1 cellular context compared by ENCODE assay signal in the genomic region with DNA sequence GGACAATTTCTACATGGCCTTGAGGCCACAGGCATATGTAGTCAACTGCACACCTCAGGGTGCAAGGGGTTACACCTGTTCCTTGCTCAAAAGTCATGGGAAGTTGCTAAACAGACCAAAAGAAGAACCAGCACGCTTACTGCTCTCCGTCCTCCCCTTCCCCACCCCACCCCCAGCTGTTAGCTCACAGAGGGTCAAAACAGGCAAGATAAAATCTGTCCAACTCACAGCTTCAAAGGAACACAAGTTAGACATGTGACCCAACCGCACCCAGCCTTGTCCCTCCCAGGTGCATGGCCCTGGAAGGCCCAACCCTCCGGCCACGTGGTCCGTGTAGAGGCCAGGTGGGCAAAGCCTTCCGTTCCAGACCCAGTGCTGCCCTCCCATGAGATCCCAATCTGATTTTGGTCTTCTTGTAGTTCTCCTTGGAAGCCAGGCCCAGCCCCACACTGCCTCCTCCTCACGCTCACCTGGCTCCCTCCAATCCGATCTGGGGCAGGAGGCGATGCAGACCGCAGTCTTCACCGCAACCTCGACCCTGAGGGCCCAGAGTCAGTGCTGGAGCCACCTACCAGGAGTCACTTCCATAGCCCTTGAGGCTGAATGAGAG.
TF ChIP-seq lines count a peak whose summit lies in the region.

No MANE protein-coding gene starts in this region.

TF ChIP-seq in K562, 482 proteins besides CTCF, POLR2A, EP300 and RAD21 (continued from another document and continues in another):
- TF ChIP-seq, protein P1, sequence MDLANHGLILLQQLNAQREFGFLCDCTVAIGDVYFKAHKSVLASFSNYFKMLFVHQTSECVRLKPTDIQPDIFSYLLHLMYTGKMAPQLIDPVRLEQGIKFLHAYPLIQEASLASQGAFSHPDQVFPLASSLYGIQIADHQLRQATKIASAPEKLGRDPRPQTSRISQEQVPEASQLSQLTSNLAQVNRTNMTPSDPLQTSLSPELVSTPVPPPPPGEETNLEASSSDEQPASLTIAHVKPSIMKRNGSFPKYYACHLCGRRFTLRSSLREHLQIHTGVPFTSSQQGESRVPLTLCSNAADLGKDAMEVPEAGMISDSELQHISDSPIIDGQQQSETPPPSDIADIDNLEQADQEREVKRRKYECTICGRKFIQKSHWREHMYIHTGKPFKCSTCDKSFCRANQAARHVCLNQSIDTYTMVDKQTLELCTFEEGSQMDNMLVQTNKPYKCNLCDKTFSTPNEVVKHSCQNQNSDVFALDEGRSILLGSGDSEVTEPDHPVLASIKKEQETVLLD (IDR thresholded peaks at IDR 0.05) = peak; percentile 74
- TF ChIP-seq SMAD3 (CRISPR knock-in tag; conservative IDR thresholded peaks at IDR 0.05) = no peak
- TF ChIP-seq SMARCC2 (IDR thresholded peaks at IDR 0.05; ENCODE audit: low read depth) = no peak
- no peak for TF ChIP-seq DNMT1 (IDR thresholded peaks at IDR 0.05)
- peak; percentile 100 for TF ChIP-seq ZNF263 (CRISPR knock-in tag; IDR thresholded peaks at IDR 0.05; ENCODE audit: borderline replicate concordance)
- 0 out of 2 replicates have a peak, but pooled peaks have one; percentile 76 for TF ChIP-seq GATAD2A (IDR thresholded peaks at IDR 0.05)
- no peak for TF ChIP-seq XRCC3 (IDR thresholded peaks at IDR 0.05)
- TF ChIP-seq, protein P2, sequence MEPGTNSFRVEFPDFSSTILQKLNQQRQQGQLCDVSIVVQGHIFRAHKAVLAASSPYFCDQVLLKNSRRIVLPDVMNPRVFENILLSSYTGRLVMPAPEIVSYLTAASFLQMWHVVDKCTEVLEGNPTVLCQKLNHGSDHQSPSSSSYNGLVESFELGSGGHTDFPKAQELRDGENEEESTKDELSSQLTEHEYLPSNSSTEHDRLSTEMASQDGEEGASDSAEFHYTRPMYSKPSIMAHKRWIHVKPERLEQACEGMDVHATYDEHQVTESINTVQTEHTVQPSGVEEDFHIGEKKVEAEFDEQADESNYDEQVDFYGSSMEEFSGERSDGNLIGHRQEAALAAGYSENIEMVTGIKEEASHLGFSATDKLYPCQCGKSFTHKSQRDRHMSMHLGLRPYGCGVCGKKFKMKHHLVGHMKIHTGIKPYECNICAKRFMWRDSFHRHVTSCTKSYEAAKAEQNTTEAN (CRISPR knock-in tag; IDR thresholded peaks at IDR 0.05) = no peak
- TF ChIP-seq ARNT (IDR thresholded peaks at IDR 0.05) = no peak
- TF ChIP-seq, protein P3, sequence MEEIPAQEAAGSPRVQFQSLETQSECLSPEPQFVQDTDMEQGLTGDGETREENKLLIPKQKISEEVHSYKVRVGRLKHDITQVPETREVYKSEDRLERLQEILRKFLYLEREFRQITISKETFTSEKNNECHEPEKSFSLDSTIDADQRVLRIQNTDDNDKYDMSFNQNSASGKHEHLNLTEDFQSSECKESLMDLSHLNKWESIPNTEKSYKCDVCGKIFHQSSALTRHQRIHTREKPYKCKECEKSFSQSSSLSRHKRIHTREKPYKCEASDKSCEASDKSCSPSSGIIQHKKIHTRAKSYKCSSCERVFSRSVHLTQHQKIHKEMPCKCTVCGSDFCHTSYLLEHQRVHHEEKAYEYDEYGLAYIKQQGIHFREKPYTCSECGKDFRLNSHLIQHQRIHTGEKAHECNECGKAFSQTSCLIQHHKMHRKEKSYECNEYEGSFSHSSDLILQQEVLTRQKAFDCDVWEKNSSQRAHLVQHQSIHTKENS (CRISPR knock-in tag; IDR thresholded peaks at IDR 0.05) = no peak
- TF ChIP-seq SETDB1 (IDR thresholded peaks at IDR 0.05; ENCODE audit: low read length) = no peak
- TF ChIP-seq ZNF316 (IDR thresholded peaks at IDR 0.05) = no peak
- TF ChIP-seq, protein P4, sequence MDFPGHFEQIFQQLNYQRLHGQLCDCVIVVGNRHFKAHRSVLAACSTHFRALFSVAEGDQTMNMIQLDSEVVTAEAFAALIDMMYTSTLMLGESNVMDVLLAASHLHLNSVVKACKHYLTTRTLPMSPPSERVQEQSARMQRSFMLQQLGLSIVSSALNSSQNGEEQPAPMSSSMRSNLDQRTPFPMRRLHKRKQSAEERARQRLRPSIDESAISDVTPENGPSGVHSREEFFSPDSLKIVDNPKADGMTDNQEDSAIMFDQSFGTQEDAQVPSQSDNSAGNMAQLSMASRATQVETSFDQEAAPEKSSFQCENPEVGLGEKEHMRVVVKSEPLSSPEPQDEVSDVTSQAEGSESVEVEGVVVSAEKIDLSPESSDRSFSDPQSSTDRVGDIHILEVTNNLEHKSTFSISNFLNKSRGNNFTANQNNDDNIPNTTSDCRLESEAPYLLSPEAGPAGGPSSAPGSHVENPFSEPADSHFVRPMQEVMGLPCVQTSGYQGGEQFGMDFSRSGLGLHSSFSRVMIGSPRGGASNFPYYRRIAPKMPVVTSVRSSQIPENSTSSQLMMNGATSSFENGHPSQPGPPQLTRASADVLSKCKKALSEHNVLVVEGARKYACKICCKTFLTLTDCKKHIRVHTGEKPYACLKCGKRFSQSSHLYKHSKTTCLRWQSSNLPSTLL (IDR thresholded peaks at IDR 0.05) = no peak
- TF ChIP-seq C11orf30 (IDR thresholded peaks at IDR 0.05; ENCODE audit: low read depth) = no peak
- no peak for TF ChIP-seq GABPA (tag; conservative IDR thresholded peaks at IDR 0.05; ENCODE audit: low read depth)
- peak; percentile 78 for TF ChIP-seq E2F3 (CRISPR knock-in tag; IDR thresholded peaks at IDR 0.05)
- peak; percentile 65; the same call in 1 of the 2 replicates for TF ChIP-seq ADNP (tag; IDR thresholded peaks at IDR 0.05)
- TF ChIP-seq ZFPM2 (CRISPR knock-in tag; IDR thresholded peaks at IDR 0.05) = no peak
- TF ChIP-seq TOE1 (IDR thresholded peaks at IDR 0.05; ENCODE audit: borderline replicate concordance) = peak; percentile 86
- no peak for TF ChIP-seq TOE1 (CRISPR knock-in tag; IDR thresholded peaks at IDR 0.05; ENCODE audit: borderline replicate concordance, low read depth)
- TF ChIP-seq NR1H2 (CRISPR knock-in tag; IDR thresholded peaks at IDR 0.05) = no peak
- 0 out of 2 replicates have a peak, but pooled peaks have one; percentile 51 for TF ChIP-seq PTRF (tag; IDR thresholded peaks at IDR 0.05)
- no peak for TF ChIP-seq TRIM28 (IDR thresholded peaks at IDR 0.05)
- peak; percentile 56; the same call in 1 of the 2 replicates for TF ChIP-seq CEBPB (tag; IDR thresholded peaks at IDR 0.05)
- no peak for TF ChIP-seq PCBP1 (IDR thresholded peaks at IDR 0.05; ENCODE audit: low read depth, low read length, poor library complexity, severe bottlenecking)
- TF ChIP-seq, protein P5, sequence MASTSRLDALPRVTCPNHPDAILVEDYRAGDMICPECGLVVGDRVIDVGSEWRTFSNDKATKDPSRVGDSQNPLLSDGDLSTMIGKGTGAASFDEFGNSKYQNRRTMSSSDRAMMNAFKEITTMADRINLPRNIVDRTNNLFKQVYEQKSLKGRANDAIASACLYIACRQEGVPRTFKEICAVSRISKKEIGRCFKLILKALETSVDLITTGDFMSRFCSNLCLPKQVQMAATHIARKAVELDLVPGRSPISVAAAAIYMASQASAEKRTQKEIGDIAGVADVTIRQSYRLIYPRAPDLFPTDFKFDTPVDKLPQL (IDR thresholded peaks at IDR 0.05; ENCODE audit: extremely low read depth, insufficient read length) = no peak
- TF ChIP-seq ZNF436 (CRISPR knock-in tag; IDR thresholded peaks at IDR 0.05) = no peak
- TF ChIP-seq, protein P6, sequence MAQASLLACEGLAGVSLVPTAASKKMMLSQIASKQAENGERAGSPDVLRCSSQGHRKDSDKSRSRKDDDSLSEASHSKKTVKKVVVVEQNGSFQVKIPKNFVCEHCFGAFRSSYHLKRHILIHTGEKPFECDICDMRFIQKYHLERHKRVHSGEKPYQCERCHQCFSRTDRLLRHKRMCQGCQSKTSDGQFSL (CRISPR knock-in tag; IDR thresholded peaks at IDR 0.05) = 0 out of 2 replicates have a peak, but pooled peaks have one; percentile 44
- TF ChIP-seq, protein P6 (tag; IDR thresholded peaks at IDR 0.05) = peak in 1 of 2 experiments; percentile 48; a peak in 2 of 4 replicates
- 0 out of 2 replicates have a peak, but pooled peaks have one; percentile 40 for TF ChIP-seq ZNF143 (CRISPR knock-in tag; IDR thresholded peaks at IDR 0.05)
- TF ChIP-seq CCNT2 (IDR thresholded peaks at IDR 0.05; ENCODE audit: borderline replicate concordance, extremely low read depth, insufficient read length, low read depth, low read length) = peak; percentile 74
- TF ChIP-seq MIER1 (IDR thresholded peaks at IDR 0.05; ENCODE audit: low read depth) = no peak
- TF ChIP-seq, protein P7, sequence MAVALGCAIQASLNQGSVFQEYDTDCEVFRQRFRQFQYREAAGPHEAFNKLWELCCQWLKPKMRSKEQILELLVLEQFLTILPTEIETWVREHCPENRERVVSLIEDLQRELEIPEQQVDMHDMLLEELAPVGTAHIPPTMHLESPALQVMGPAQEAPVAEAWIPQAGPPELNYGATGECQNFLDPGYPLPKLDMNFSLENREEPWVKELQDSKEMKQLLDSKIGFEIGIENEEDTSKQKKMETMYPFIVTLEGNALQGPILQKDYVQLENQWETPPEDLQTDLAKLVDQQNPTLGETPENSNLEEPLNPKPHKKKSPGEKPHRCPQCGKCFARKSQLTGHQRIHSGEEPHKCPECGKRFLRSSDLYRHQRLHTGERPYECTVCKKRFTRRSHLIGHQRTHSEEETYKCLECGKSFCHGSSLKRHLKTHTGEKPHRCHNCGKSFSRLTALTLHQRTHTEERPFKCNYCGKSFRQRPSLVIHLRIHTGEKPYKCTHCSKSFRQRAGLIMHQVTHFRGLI (CRISPR knock-in tag; IDR thresholded peaks at IDR 0.05) = 0 out of 2 replicates have a peak, but pooled peaks have one; percentile 43
- no peak for TF ChIP-seq MCM5 (IDR thresholded peaks at IDR 0.05; ENCODE audit: low read depth)
- TF ChIP-seq KLF6 (CRISPR knock-in tag; IDR thresholded peaks at IDR 0.05; ENCODE audit: borderline replicate concordance) = peak; percentile 91; the same call in 1 of the 2 replicates
- TF ChIP-seq RBM39 (optimal IDR thresholded peaks at IDR 0.05; ENCODE audit: low read depth, low read length) = no peak
- no peak for TF ChIP-seq EWSR1 (IDR thresholded peaks at IDR 0.05; ENCODE audit: borderline replicate concordance, low read depth, partially characterized antibody)
- TF ChIP-seq NFE2L1 (tag; IDR thresholded peaks at IDR 0.05; ENCODE audit: borderline replicate concordance, low read depth) = no peak
- no peak for TF ChIP-seq EZH2 (IDR thresholded peaks at IDR 0.05; ENCODE audit: borderline replicate concordance, low read depth, low read length)
- TF ChIP-seq NCOA2 (IDR thresholded peaks at IDR 0.05; ENCODE audit: partially characterized antibody in 2 of 2) = no peak
- TF ChIP-seq NR2C1 (IDR thresholded peaks at IDR 0.05) = peak; percentile 67; the same call in 1 of the 2 replicates
- peak; percentile 78 for TF ChIP-seq NR2C1 (tag; IDR thresholded peaks at IDR 0.05)
- no peak for TF ChIP-seq SIRT6 (IDR thresholded peaks at IDR 0.05; ENCODE audit: low read depth, low read length)
- 0 out of 2 replicates have a peak, but pooled peaks have one; percentile 18 for TF ChIP-seq ZNF444 (CRISPR knock-in tag; IDR thresholded peaks at IDR 0.05)
- TF ChIP-seq ZNF668 (CRISPR knock-in tag; IDR thresholded peaks at IDR 0.05) = peak; percentile 82; the same call in 1 of the 2 replicates
- TF ChIP-seq SAP30 (IDR thresholded peaks at IDR 0.05; ENCODE audit: borderline replicate concordance, insufficient read depth, low read depth, low read length, poor library complexity, severe bottlenecking) = no peak
- TF ChIP-seq ZFP30 (CRISPR knock-in tag; IDR thresholded peaks at IDR 0.05; ENCODE audit: borderline replicate concordance) = no peak
- TF ChIP-seq ARHGAP35 (IDR thresholded peaks at IDR 0.05; ENCODE audit: partially characterized antibody) = no peak
- TF ChIP-seq SAFB (IDR thresholded peaks at IDR 0.05; ENCODE audit: borderline replicate concordance, low read depth, low read length) = no peak
- TF ChIP-seq POLR3A (IDR thresholded peaks at IDR 0.05; ENCODE audit: borderline replicate concordance, extremely low read depth, insufficient read depth, insufficient read length) = no peak
- peak; percentile 24; the same call in 1 of the 2 replicates for TF ChIP-seq MXI1 (IDR thresholded peaks at IDR 0.05; ENCODE audit: low read depth, low read length)
- TF ChIP-seq, protein P8, sequence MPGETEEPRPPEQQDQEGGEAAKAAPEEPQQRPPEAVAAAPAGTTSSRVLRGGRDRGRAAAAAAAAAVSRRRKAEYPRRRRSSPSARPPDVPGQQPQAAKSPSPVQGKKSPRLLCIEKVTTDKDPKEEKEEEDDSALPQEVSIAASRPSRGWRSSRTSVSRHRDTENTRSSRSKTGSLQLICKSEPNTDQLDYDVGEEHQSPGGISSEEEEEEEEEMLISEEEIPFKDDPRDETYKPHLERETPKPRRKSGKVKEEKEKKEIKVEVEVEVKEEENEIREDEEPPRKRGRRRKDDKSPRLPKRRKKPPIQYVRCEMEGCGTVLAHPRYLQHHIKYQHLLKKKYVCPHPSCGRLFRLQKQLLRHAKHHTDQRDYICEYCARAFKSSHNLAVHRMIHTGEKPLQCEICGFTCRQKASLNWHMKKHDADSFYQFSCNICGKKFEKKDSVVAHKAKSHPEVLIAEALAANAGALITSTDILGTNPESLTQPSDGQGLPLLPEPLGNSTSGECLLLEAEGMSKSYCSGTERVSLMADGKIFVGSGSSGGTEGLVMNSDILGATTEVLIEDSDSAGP (CRISPR knock-in tag; IDR thresholded peaks at IDR 0.05) = no peak
- no peak for TF ChIP-seq HLTF (IDR thresholded peaks at IDR 0.05)
- TF ChIP-seq CREBBP (IDR thresholded peaks at IDR 0.05; ENCODE audit: low read depth, low read length) = no peak
- no peak for TF ChIP-seq ZNF717 (CRISPR knock-in tag; IDR thresholded peaks at IDR 0.05)
- TF ChIP-seq STAG1 (CRISPR knock-in tag; IDR thresholded peaks at IDR 0.05; ENCODE audit: borderline replicate concordance) = no peak
- TF ChIP-seq MCM7 (IDR thresholded peaks at IDR 0.05) = no peak
- no peak for TF ChIP-seq MCM2 (IDR thresholded peaks at IDR 0.05; ENCODE audit: low read depth)
- TF ChIP-seq SREBF2 (CRISPR knock-in tag; IDR thresholded peaks at IDR 0.05) = peak; percentile 65; the same call in 1 of the 2 replicates
